In genomic region chr5:144538845-144539244, GRCh38 we compare ENCODE assay signal across 6 cellular contexts.
"Had no signal": no experiment of that assay in that cellular context is flagged by ENCODE, and none has a peak within 500 bp of the region (broad histone marks: within the 10 kb centered on the region; RNA-seq: fewer than 3 reads in every experiment).

No MANE protein-coding gene starts in this region.

- ATAC-seq: K562 had no signal

- DNase-seq: GOT3, H9, HCEC 1CT, IMR-90, KG1 had no signal

- H3K27ac Mint-ChIP-seq: H9 had no signal

- H3K4me1 Mint-ChIP-seq: H9 had no signal

- H3K4me3 Mint-ChIP-seq: H9 had no signal

- H3K4me3 ChIP-seq: K562 had no signal
